In genomic region chr3:171054231-171054630, GRCh38 we compare ENCODE assay signal across 36 cellular contexts. TPM values are rescaled to one million over a fixed set of nuclear protein-coding genes. Genes with fewer than 3 reads are reported as not detected.
"Had no signal": no experiment of that assay in that cellular context is flagged by ENCODE, and none has a peak within 500 bp of the region (broad histone marks: within the 10 kb centered on the region; RNA-seq: fewer than 3 reads in every experiment).

No MANE protein-coding gene starts in this region.

- H3K9me3 Mint-ChIP-seq: activated CD4-positive, alpha-beta T cell treated with anti-CD3 and anti-CD28 coated beads, Interleukin-2, amount 10 ng/mL, durations not matched to agents 24 days and 14 days; activated naive CD4-positive, alpha-beta T cell treated with anti-CD3 and anti-CD28 coated beads, Interleukin-2, amount 50 U/mL, for 24 hours; activated naive CD8-positive, alpha-beta T cell treated with anti-CD3 and anti-CD28 coated beads for 36 hours; activated naive CD8-positive, alpha-beta T cell treated with anti-CD3 and anti-CD28 coated beads, Interleukin-2, amount 50 U/mL, for 24 hours; activated T-helper 1 cell treated with anti-CD3 and anti-CD28 coated beads, Interleukin-12 subunit alpha, Interleukin-12 subunit beta, Interleukin-2, Interleukin-4 antibody, amounts not matched to agents 30 ng/mL and 10 ng/mL and 1 ng/mL, durations not matched to agents 14 hours and 24 hours and 36 hours; activated T-helper 2 cell treated with anti-CD3 and anti-CD28 coated beads, Interferon-gamma antibody, Interleukin-2, Interleukin-4, amounts not matched to agents 10 μg/mL and 5 μg/mL and 100 μg/mL, durations not matched to agents 14 hours and 24 hours and 36 hours; endodermal cell had no signal

- H3K9me3 ChIP-seq: adrenal gland, body of pancreas, colonic mucosa, esophagus muscularis mucosa, gastrocnemius medialis, heart left ventricle had no signal

- H3K27me3 ChIP-seq: adrenal gland, body of pancreas, colonic mucosa, esophagus muscularis mucosa, foreskin keratinocyte, gastrocnemius medialis, heart left ventricle had no signal

- H3K4me3 Mint-ChIP-seq: activated CD4-positive, alpha-beta memory T cell treated with anti-CD3 and anti-CD28 coated beads for 36 hours; activated CD4-positive, alpha-beta T cell treated with anti-CD3 and anti-CD28 coated beads for 36 hours; activated CD4-positive, alpha-beta T cell treated with anti-CD3 and anti-CD28 coated beads, Interleukin-2, amount 10 ng/mL, durations not matched to agents 24 days and 14 days; activated CD8-positive, alpha-beta memory T cell treated with anti-CD3 and anti-CD28 coated beads, Interleukin-2, amount 10 ng/mL, durations not matched to agents 7 days and 5 days; activated CD8-positive, alpha-beta T cell treated with anti-CD3 and anti-CD28 coated beads, Interleukin-2, amount 10 ng/mL, durations not matched to agents 7 days and 5 days; activated naive CD4-positive, alpha-beta T cell treated with anti-CD3 and anti-CD28 coated beads for 36 hours; activated naive CD4-positive, alpha-beta T cell treated with anti-CD3 and anti-CD28 coated beads, Interleukin-2, amount 50 U/mL, for 24 hours; activated naive CD8-positive, alpha-beta T cell treated with anti-CD3 and anti-CD28 coated beads for 36 hours; activated naive CD8-positive, alpha-beta T cell treated with anti-CD3 and anti-CD28 coated beads, Interleukin-2, amount 50 U/mL, for 24 hours; activated T-helper 1 cell treated with anti-CD3 and anti-CD28 coated beads, Interleukin-12 subunit alpha, Interleukin-12 subunit beta, Interleukin-2, Interleukin-4 antibody, amounts not matched to agents 30 ng/mL and 10 ng/mL and 1 ng/mL, durations not matched to agents 14 hours and 24 hours and 36 hours; endodermal cell had no signal

- H3K4me1 ChIP-seq: colonic mucosa, foreskin keratinocyte, gastrocnemius medialis had no signal

- H3K27ac Mint-ChIP-seq: activated CD4-positive, alpha-beta memory T cell treated with anti-CD3 and anti-CD28 coated beads for 36 hours; activated CD4-positive, alpha-beta T cell treated with anti-CD3 and anti-CD28 coated beads for 36 hours; activated CD4-positive, alpha-beta T cell treated with anti-CD3 and anti-CD28 coated beads, Interleukin-2, amount 10 ng/mL, durations not matched to agents 24 days and 14 days; activated CD8-positive, alpha-beta memory T cell treated with anti-CD3 and anti-CD28 coated beads, Interleukin-2, amount 10 ng/mL, durations not matched to agents 7 days and 5 days; activated CD8-positive, alpha-beta T cell treated with anti-CD3 and anti-CD28 coated beads, Interleukin-2, amount 10 ng/mL, durations not matched to agents 7 days and 5 days; activated naive CD4-positive, alpha-beta T cell treated with anti-CD3 and anti-CD28 coated beads for 36 hours; activated naive CD4-positive, alpha-beta T cell treated with anti-CD3 and anti-CD28 coated beads, Interleukin-2, amount 50 U/mL, for 24 hours; activated naive CD8-positive, alpha-beta T cell treated with anti-CD3 and anti-CD28 coated beads for 36 hours; activated naive CD8-positive, alpha-beta T cell treated with anti-CD3 and anti-CD28 coated beads, Interleukin-2, amount 50 U/mL, for 24 hours; activated T-helper 1 cell treated with anti-CD3 and anti-CD28 coated beads, Interleukin-12 subunit alpha, Interleukin-12 subunit beta, Interleukin-2, Interleukin-4 antibody, amounts not matched to agents 30 ng/mL and 10 ng/mL and 1 ng/mL, durations not matched to agents 14 hours and 24 hours and 36 hours; activated T-helper 2 cell treated with anti-CD3 and anti-CD28 coated beads, Interferon-gamma antibody, Interleukin-2, Interleukin-4, amounts not matched to agents 10 μg/mL and 5 μg/mL and 100 μg/mL, durations not matched to agents 14 hours and 24 hours and 36 hours; endodermal cell had no signal

- H3K27ac ChIP-seq: adrenal gland, body of pancreas, colonic mucosa, esophagus muscularis mucosa, foreskin keratinocyte, gastrocnemius medialis, heart left ventricle had no signal

- ATAC-seq: activated CD4-positive, alpha-beta T cell treated with anti-CD3 and anti-CD28 coated beads for 36 hours; activated CD8-positive, alpha-beta memory T cell treated with anti-CD3 and anti-CD28 coated beads, Interleukin-2, amount 10 ng/mL, durations not matched to agents 7 days and 5 days; activated CD8-positive, alpha-beta T cell treated with anti-CD3 and anti-CD28 coated beads, Interleukin-2, amount 10 ng/mL, durations not matched to agents 7 days and 5 days; activated naive CD8-positive, alpha-beta T cell treated with anti-CD3 and anti-CD28 coated beads, Interleukin-2, amount 50 U/mL, for 24 hours; body of pancreas; foreskin keratinocyte; gastrocnemius medialis; heart left ventricle had no signal

- H3K4me3 ChIP-seq: adrenal gland, body of pancreas, colonic mucosa, esophagus muscularis mucosa, gastrocnemius medialis, heart left ventricle had no signal

- H3K27me3 Mint-ChIP-seq: activated naive CD8-positive, alpha-beta T cell treated with anti-CD3 and anti-CD28 coated beads for 36 hours had no signal

- H3K4me1 Mint-ChIP-seq: activated CD4-positive, alpha-beta T cell treated with anti-CD3 and anti-CD28 coated beads for 36 hours; activated CD8-positive, alpha-beta memory T cell treated with anti-CD3 and anti-CD28 coated beads, Interleukin-2, amount 10 ng/mL, durations not matched to agents 7 days and 5 days; activated naive CD4-positive, alpha-beta T cell treated with anti-CD3 and anti-CD28 coated beads, Interleukin-2, amount 50 U/mL, for 24 hours; activated naive CD8-positive, alpha-beta T cell treated with anti-CD3 and anti-CD28 coated beads for 36 hours; activated naive CD8-positive, alpha-beta T cell treated with anti-CD3 and anti-CD28 coated beads, Interleukin-2, amount 50 U/mL, for 24 hours had no signal

- H3K36me3 ChIP-seq: adrenal gland, colonic mucosa, esophagus muscularis mucosa, gastrocnemius medialis, heart left ventricle had no signal

- DNase-seq: activated CD4-positive, alpha-beta memory T cell treated with anti-CD3 and anti-CD28 coated beads for 36 hours; activated CD4-positive, alpha-beta T cell treated with anti-CD3 and anti-CD28 coated beads for 36 hours; activated CD4-positive, alpha-beta T cell treated with anti-CD3 and anti-CD28 coated beads, Interleukin-2, amount 10 ng/mL, durations not matched to agents 24 days and 14 days; activated CD4-positive, CD25-positive, alpha-beta regulatory T cell; activated CD4-positive, CD25-positive, alpha-beta regulatory T cell treated with anti-CD3 and anti-CD28 coated beads, Interleukin-2, amount 50 U/mL, for 72 hours; activated CD8-positive, alpha-beta memory T cell treated with anti-CD3 and anti-CD28 coated beads, Interleukin-2, amount 10 ng/mL, durations not matched to agents 7 days and 5 days; activated CD8-positive, alpha-beta memory T cell treated with anti-CD3 and anti-CD28 coated beads, Interleukin-2, amount 50 U/mL, for 4 hours; activated CD8-positive, alpha-beta T cell treated with anti-CD3 and anti-CD28 coated beads, Interleukin-2, amount 10 ng/mL, durations not matched to agents 7 days and 5 days; activated effector memory CD4-positive, alpha-beta T cell treated with anti-CD3 and anti-CD28 coated beads, Interleukin-2, amount 50 U/mL, for 16 hours; activated naive CD4-positive, alpha-beta T cell treated with anti-CD3 and anti-CD28 coated beads for 36 hours; activated naive CD8-positive, alpha-beta T cell treated with anti-CD3 and anti-CD28 coated beads for 36 hours; activated naive CD8-positive, alpha-beta T cell treated with anti-CD3 and anti-CD28 coated beads, Interleukin-2, amount 50 U/mL, for 24 hours; activated T-cell treated with anti-CD3 and anti-CD28 coated beads, Interleukin-2, amount 50 U/mL, for 1 hour; activated T-cell treated with anti-CD3 and anti-CD28 coated beads, Interleukin-2, amount 50 U/mL, for 48 hours; adrenal gland; amygdala; aorta; body of pancreas; central memory CD4-positive, alpha-beta T cell; cerebellar nuclear complex; colonic mucosa; effector CD8-positive, alpha-beta T cell; endodermal cell; erythroblast; gastrocnemius medialis; glutamatergic neuron; heart left ventricle; T-helper 2 cell had no signal

- H3K36me3 Mint-ChIP-seq: activated CD4-positive, alpha-beta memory T cell treated with anti-CD3 and anti-CD28 coated beads for 36 hours; activated CD8-positive, alpha-beta memory T cell treated with anti-CD3 and anti-CD28 coated beads, Interleukin-2, amount 10 ng/mL, durations not matched to agents 7 days and 5 days; activated naive CD4-positive, alpha-beta T cell treated with anti-CD3 and anti-CD28 coated beads, Interleukin-2, amount 50 U/mL, for 24 hours; activated naive CD8-positive, alpha-beta T cell treated with anti-CD3 and anti-CD28 coated beads for 36 hours had no signal

RNA-seq across cellular contexts. Expression of gene SLC2A2, which starts 27.7 kb away (rescaled TPM):
- total RNA-seq: activated CD4-positive, alpha-beta memory T cell treated with anti-CD3 and anti-CD28 coated beads for 36 hours; activated CD4-positive, alpha-beta T cell treated with anti-CD3 and anti-CD28 coated beads for 36 hours; activated CD4-positive, alpha-beta T cell treated with anti-CD3 and anti-CD28 coated beads, Interleukin-2, amount 10 ng/mL, durations not matched to agents 24 days and 14 days; activated CD8-positive, alpha-beta memory T cell treated with anti-CD3 and anti-CD28 coated beads for 36 hours; activated CD8-positive, alpha-beta memory T cell treated with anti-CD3 and anti-CD28 coated beads, Interleukin-2, amount 10 ng/mL, durations not matched to agents 7 days and 5 days; activated CD8-positive, alpha-beta T cell treated with anti-CD3 and anti-CD28 coated beads, Interleukin-2, amount 10 ng/mL, durations not matched to agents 7 days and 5 days; activated naive CD4-positive, alpha-beta T cell treated with anti-CD3 and anti-CD28 coated beads for 36 hours; activated naive CD8-positive, alpha-beta T cell treated with anti-CD3 and anti-CD28 coated beads for 36 hours; activated T-helper 1 cell treated with anti-CD3 and anti-CD28 coated beads, Interleukin-12 subunit alpha, Interleukin-12 subunit beta, Interleukin-2, Interleukin-4 antibody, amounts not matched to agents 30 ng/mL and 10 ng/mL and 1 ng/mL, durations not matched to agents 14 hours and 24 hours and 36 hours; activated T-helper 2 cell treated with anti-CD3 and anti-CD28 coated beads, Interferon-gamma antibody, Interleukin-2, Interleukin-4, amounts not matched to agents 10 μg/mL and 5 μg/mL and 100 μg/mL, durations not matched to agents 14 hours and 24 hours and 36 hours; aorta; dermis microvascular lymphatic vessel endothelial cell; esophagus muscularis mucosa; foreskin keratinocyte; heart left ventricle; T-helper 1 cell treated with Interleukin-12 subunit alpha and Interleukin-12 subunit beta and Interleukin-4 antibody, amounts not matched to agents 30 ng/mL and 1 ng/mL, for 36 hours had no signal
- polyA plus RNA-seq: adrenal gland, foreskin keratinocyte had no signal
